1 cellular context compared by ENCODE assay signal in genomic region chr17:18499100-18499499, GRCh38. TPM values are rescaled to one million over a fixed set of nuclear protein-coding genes. Genes with fewer than 3 reads are reported as not detected.
"Had no signal": no experiment of that assay in that cellular context is flagged by ENCODE, and none has a peak within 500 bp of the region (broad histone marks: within the 10 kb centered on the region; RNA-seq: fewer than 3 reads in every experiment).

No MANE protein-coding gene starts in this region.

RNA-seq across cellular contexts. Expression of gene LGALS9C, which starts 22.5 kb away (rescaled TPM):
- total RNA-seq: G401 had no signal
